12 cellular contexts compared by ENCODE assay signal in the genomic region with DNA sequence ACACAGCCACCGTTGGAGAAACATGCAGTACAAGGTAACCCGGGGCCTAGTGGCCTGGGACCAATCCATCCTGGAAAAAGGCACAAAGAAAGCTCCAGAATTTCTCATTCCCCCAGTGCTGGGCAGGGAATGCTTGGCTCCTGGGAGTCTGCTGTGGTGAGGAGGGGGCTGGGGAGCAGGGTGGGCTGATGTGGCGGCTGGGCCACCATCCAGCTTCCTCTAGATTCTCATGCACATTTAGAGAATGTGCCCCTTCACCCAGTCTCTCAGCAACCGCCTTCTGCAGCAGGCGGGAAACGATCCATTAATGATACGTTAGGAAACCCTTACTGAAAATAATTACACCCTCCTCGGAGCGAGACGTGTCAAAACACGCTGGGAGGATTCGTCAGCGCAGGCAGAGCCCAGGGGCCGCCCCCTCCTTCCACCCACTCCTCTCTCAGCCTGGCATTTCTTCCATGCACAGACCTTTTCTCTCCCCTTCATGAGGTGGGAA. TPM values are rescaled to one million over a fixed set of nuclear protein-coding genes. Genes with fewer than 3 reads are reported as not detected.
A peak's percentile ranks its signal among the peaks of the same experiment; 100 is the strongest.
DNase-seq lines count a peak whose midpoint lies in the region; FAIRE-seq and TF ChIP-seq lines count a peak whose summit lies in the region.
"Had no signal": no experiment of that assay in that cellular context is flagged by ENCODE, and none has a peak within 500 bp of the region (broad histone marks: within the 10 kb centered on the region; RNA-seq: fewer than 3 reads in every experiment).

No MANE protein-coding gene starts in this region.

- no peak overlapping the region for H2BK5ac ChIP-seq in H1 (ENCODE audit: low read depth, low read length)

- no peaks in the 10 kb centered on the region for H3K27me3 ChIP-seq in H1 (replicated peaks in 1 of 4; ENCODE audit: control insufficient read depth in 3 of 4, extremely low read depth in 1 of 4, insufficient read depth in 3 of 4, low read length in 3 of 4)
- H3K27me3 ChIP-seq in esophagus muscularis mucosa, result no peaks in the 10 kb centered on the region
- H3K27me3 ChIP-seq: right atrium auricular region had no signal

- H3K4me2 ChIP-seq in H1 (ENCODE audit: insufficient read depth in 1 of 2, low read depth in 2 of 2, low read length in 2 of 2), result no peak overlapping the region

- no peak overlapping the region for H4K5ac ChIP-seq in H1 (ENCODE audit: insufficient read length, low read depth, low read length)

- no peak overlapping the region for H3K9ac ChIP-seq in H1 (replicated peaks in 1 of 4; ENCODE audit: extremely low read depth in 1 of 4, low read depth in 3 of 4, low read length in 3 of 4)

- H3K27me3 Mint-ChIP-seq in activated CD4-positive, alpha-beta T cell treated with anti-CD3 and anti-CD28 coated beads, Interleukin-2, amount 10 ng/mL, durations not matched to agents 7 days and 5 days, result peaks cover 10% of the 10 kb centered on the region

- no peak overlapping the region for H2BK120ac ChIP-seq in H1 (replicated peaks; ENCODE audit: low read depth, low read length)

- H3K4me1 ChIP-seq in H1 (replicated peaks in 1 of 4; ENCODE audit: control insufficient read depth in 3 of 4, insufficient read depth in 4 of 4, low read length in 3 of 4) (peaks cover 0 to 6% (median 2%) of the 10 kb centered on the region in 4 experiments; a peak in 3 of 7 replicates), esophagus muscularis mucosa (no peaks in the 10 kb centered on the region)
- H3K4me1 ChIP-seq: right atrium auricular region had no signal

- no peak overlapping the region for H4K91ac ChIP-seq in H1 (replicated peaks; ENCODE audit: insufficient read length, low read length)

- no peak overlapping the region for H3K4ac ChIP-seq in H1 (replicated peaks; ENCODE audit: insufficient read length, low read depth, low read length)

- H4K20me1 ChIP-seq in H1 (replicated peaks in 1 of 2; ENCODE audit: control insufficient read depth in 1 of 2, insufficient read depth in 2 of 2, low read length in 2 of 2), result peaks cover 0 to 2% of the 10 kb centered on the region in 2 experiments

- no peak overlapping the region for H3K14ac ChIP-seq in H1 (ENCODE audit: insufficient read length)

- no peak overlapping the region for H3K56ac ChIP-seq in H1 (replicated peaks; ENCODE audit: insufficient read length, low read depth, low read length)

- FAIRE-seq in H1 (lab: Jason Lieb, UNC), result no peak
- FAIRE-seq: GM19239 had no signal

- TF ChIP-seq CTCF in H1 (IDR thresholded peaks at IDR 0.05; ENCODE audit: control extremely low read depth in 1 of 3, insufficient read depth in 1 of 3, low read depth in 1 of 3, low read length in 3 of 3) (no peak), esophagus muscularis mucosa (IDR thresholded peaks at IDR 0.05) (no peak)

- no peak overlapping the region for H3K23ac ChIP-seq in H1 (ENCODE audit: insufficient read length)

- peak overlapping the region; percentile 61; the same call in 1 of the 2 replicates for H2BK20ac ChIP-seq in H1 (ENCODE audit: low read length)

- H3K27ac Mint-ChIP-seq in activated CD4-positive, alpha-beta T cell treated with anti-CD3 and anti-CD28 coated beads, Interleukin-2, amount 10 ng/mL, durations not matched to agents 7 days and 5 days, result no peak overlapping the region

- H3K4me3 Mint-ChIP-seq in activated CD4-positive, alpha-beta T cell treated with anti-CD3 and anti-CD28 coated beads, Interleukin-2, amount 10 ng/mL, durations not matched to agents 7 days and 5 days, result no peak overlapping the region

- no peak overlapping the region for H2AFZ ChIP-seq in H1 (ENCODE audit: low read length)

- no peaks in the 10 kb centered on the region for H3K23me2 ChIP-seq in H1 (ENCODE audit: low read depth, low read length)

- TF ChIP-seq POLR2A in H1 (IDR thresholded peaks at IDR 0.05; ENCODE audit: control extremely low read depth in 1 of 2, low read depth in 2 of 2, low read length in 2 of 2), result no peak
- TF ChIP-seq POLR2A in esophagus muscularis mucosa (IDR thresholded peaks at IDR 0.05; ENCODE audit: low read depth), result no peak

- no peak overlapping the region for H2AK5ac ChIP-seq in H1 (ENCODE audit: low read depth, low read length)

- CTCF ChIA-PET in H1 (lab: Charles Lee; ENCODE audit: partially characterized antibody), result interaction anchor here (0.6 to 1.7 kb wide), 3 partner anchors 10 to 426 kb away, joined by 3 to 7 read pairs (median 4); no protein-coding TSS in a partner anchor
- CTCF ChIA-PET in activated CD4-positive, alpha-beta T cell treated with anti-CD3 and anti-CD28 coated beads, Interleukin-2, amount 10 ng/mL, durations not matched to agents 7 days and 5 days (lab: Charles Lee), result no interaction called here

- H3K18ac ChIP-seq in H1 (ENCODE audit: extremely low read depth, low read length), result no peak overlapping the region; the same call in 1 of the 2 replicates

- no peaks in the 10 kb centered on the region for H3K79me1 ChIP-seq in H1 (ENCODE audit: low read depth, low read length)

- no peaks in the 10 kb centered on the region for H3K79me2 ChIP-seq in H1 (ENCODE audit: control insufficient read depth in 1 of 2, insufficient read depth in 2 of 2, low read length in 2 of 2)

- no peak for TF ChIP-seq RAD21 in H1 (IDR thresholded peaks at IDR 0.05 in 1 of 2, conservative IDR thresholded peaks at IDR 0.05 in 1 of 2; ENCODE audit: low read depth in 2 of 2, low read length in 2 of 2)

- H3K36me3 Mint-ChIP-seq in activated CD4-positive, alpha-beta T cell treated with anti-CD3 and anti-CD28 coated beads, Interleukin-2, amount 10 ng/mL, durations not matched to agents 7 days and 5 days (ENCODE audit: low read depth), result no peaks in the 10 kb centered on the region

- H3K36me3 ChIP-seq in H1 (ENCODE audit: control insufficient read depth in 2 of 4, insufficient read depth in 4 of 4, low read length in 3 of 4), result no peaks in the 10 kb centered on the region
- no peaks in the 10 kb centered on the region for H3K36me3 ChIP-seq in esophagus muscularis mucosa
- H3K36me3 ChIP-seq: right atrium auricular region had no signal

- intact Hi-C loops in esophagus muscularis mucosa (cut with DNase I), result no loop called here

- peak overlapping the region; percentile 50; the same call in 1 of the 2 replicates for H2BK12ac ChIP-seq in H1 (ENCODE audit: low read depth, low read length)

- peak overlapping the region; percentile 61; the same call in 1 of the 2 replicates for H2BK15ac ChIP-seq in H1 (ENCODE audit: low read length)

- H3K9me3 ChIP-seq in H1 (ENCODE audit: insufficient read depth in 2 of 2, low read depth in 1 of 2, low read length in 1 of 2) (no peaks in the 10 kb centered on the region), esophagus muscularis mucosa (no peaks in the 10 kb centered on the region)
- H3K9me3 ChIP-seq: right atrium auricular region had no signal

- no peaks in the 10 kb centered on the region for H3K4me1 Mint-ChIP-seq in activated CD4-positive, alpha-beta T cell treated with anti-CD3 and anti-CD28 coated beads, Interleukin-2, amount 10 ng/mL, durations not matched to agents 7 days and 5 days

- POLR2A ChIA-PET in H1 (lab: Charles Lee; ENCODE audit: partially characterized antibody), result interaction anchor here (0.6 to 1.2 kb wide), 4 partner anchors 9 to 1043 kb away, joined by 3 read pairs; no protein-coding TSS in a partner anchor
- POLR2A ChIA-PET in activated CD4-positive, alpha-beta T cell treated with anti-CD3 and anti-CD28 coated beads, Interleukin-2, amount 10 ng/mL, durations not matched to agents 7 days and 5 days (lab: Charles Lee), result no interaction called here

- H4K8ac ChIP-seq in H1 (ENCODE audit: extremely low read depth, insufficient read depth, low read length), result no peak overlapping the region

- TF ChIP-seq EP300 in H1 (IDR thresholded peaks at IDR 0.05; ENCODE audit: borderline replicate concordance in 1 of 2, low read depth in 2 of 2, low read length in 2 of 2) (no peak), esophagus muscularis mucosa (IDR thresholded peaks at IDR 0.05) (no peak)

- DNase-seq in NCI-H1105 (lab: John Stamatoyannopoulos, UW) (peak; percentile 93), NCI-H2227 treated with DMSO at 0.1 percent for 48 hours (lab: John Stamatoyannopoulos, UW) (peak; percentile 98), H1 (ENCODE audit: low read depth in 1 of 2, low spot score in 2 of 2) (no peak), retina (peak; percentile 61), esophagus muscularis mucosa (ENCODE audit: extremely low spot score) (no peak), hepatic stellate cell (ENCODE audit: low spot score) (no peak)
- DNase-seq in activated CD4-positive, alpha-beta T cell treated with anti-CD3 and anti-CD28 coated beads, Interleukin-2, amount 10 ng/mL, durations not matched to agents 7 days and 5 days, result no peak
- DNase-seq: activated CD4-positive, alpha-beta T cell treated with anti-CD3 and anti-CD28 coated beads for 4 hours; activated T-cell treated with anti-CD3 and anti-CD28 coated beads, Interleukin-2, amount 50 U/mL, for 48 hours; dermis blood vessel endothelial cell had no signal

- H3K27ac ChIP-seq in H1 (ENCODE audit: low read depth, low read length) (no peak overlapping the region), esophagus muscularis mucosa (replicated peaks in 1 of 4) (no peak overlapping the region)
- H3K27ac ChIP-seq: right atrium auricular region had no signal

- no peak overlapping the region for H3K4me3 ChIP-seq in H1 (ENCODE audit: extremely low read depth in 1 of 4, insufficient read depth in 2 of 4, low read depth in 3 of 4, low read length in 4 of 4)
- no peak overlapping the region for H3K4me3 ChIP-seq in esophagus muscularis mucosa
- H3K4me3 ChIP-seq: right atrium auricular region had no signal

- H3K9me3 Mint-ChIP-seq in activated CD4-positive, alpha-beta T cell treated with anti-CD3 and anti-CD28 coated beads, Interleukin-2, amount 10 ng/mL, durations not matched to agents 7 days and 5 days, result no peaks in the 10 kb centered on the region

- WGBS in H1 (ENCODE audit: extremely low coverage in 1 of 2, insufficient coverage in 1 of 2, insufficient read length in 1 of 2, insufficient replicate concordance in 2 of 2, low coverage in 1 of 2, low lambda C conversion rate in 2 of 2, missing lambda C conversion rate in 1 of 2), 2 experiments, result 81% methylated on average over 12 of the region's 14 CpGs; no CpG with 5 or more reads in 1 of the 2 experiments
- 81% methylated on average over 14 of the region's 14 CpGs for WGBS in esophagus muscularis mucosa

TF ChIP-seq in H1, 55 proteins besides CTCF, POLR2A, EP300 and RAD21 (continues in another document):
- no peak for TF ChIP-seq TAF1 (IDR thresholded peaks at IDR 0.05; ENCODE audit: low read depth, low read length)

RNA-seq across cellular contexts. Expression of a gene that starts 55.9 kb away (rescaled TPM):
- total RNA-seq in H1 (2021; fragmentation: NEBNext Ultra II Directional; extraction: Animal tissue kit (Norgen Biotek cat#: 25700)), result 13.8 and 15.5 TPM in 2 replicates
- 6.5 and 6.6 TPM in 2 replicates for polyA plus RNA-seq in H1 (2011; rRNA removed)
- 6.1 TPM for polyA plus RNA-seq in H1 (2011; cell fraction: cytosol; rRNA removed)
- polyA plus RNA-seq in H1 (2011; cell fraction: nucleus; rRNA removed), result 9.4 TPM
- polyA plus RNA-seq in H1 (2012, experiment 1 of 2), result 3.7 to 4.5 TPM (median 4.3 TPM) in 4 replicates
- 4.8 TPM for polyA plus RNA-seq in H1 (2012, experiment 2 of 2)
- 12.4 TPM for polyA plus RNA-seq in H1 (2013, experiment 1 of 2)
- 12.0 TPM for polyA plus RNA-seq in H1 (2013, experiment 2 of 2)
- 10.3 and 13.5 TPM in 2 replicates for polyA minus RNA-seq in H1 (2011; rRNA and poly(A)+ RNA removed)
- polyA minus RNA-seq in H1 (2011; cell fraction: cytosol; rRNA and poly(A)+ RNA removed), result 9.7 TPM
- polyA minus RNA-seq in H1 (2011; cell fraction: nucleus; rRNA and poly(A)+ RNA removed), result 9.4 TPM
- total RNA-seq in esophagus muscularis mucosa, result 10 to 100 TPM; 22.5 to 54.9 (median 40.0) TPM
- total RNA-seq in activated CD4-positive, alpha-beta T cell treated with anti-CD3 and anti-CD28 coated beads, Interleukin-2, amount 10 ng/mL, durations not matched to agents 7 days and 5 days, result 10 to 100 TPM; 19.5 to 21.7 TPM

Comparison
In these comparisons a context has a peak if more than half of its experiments do, and no peak if none do; other contexts are left out.
1. DNase-seq: peak in NCI-H1105 (single experiment), NCI-H2227 treated with DMSO at 0.1 percent for 48 hours (single experiment) and retina (single experiment); none in H1 (0 of 2), esophagus muscularis mucosa (single experiment), hepatic stellate cell (single experiment) and activated CD4-positive, alpha-beta T cell treated with anti-CD3 and anti-CD28 coated beads, Interleukin-2, amount 10 ng/mL, durations not matched to agents 7 days and 5 days (single experiment).